In the genomic region with DNA sequence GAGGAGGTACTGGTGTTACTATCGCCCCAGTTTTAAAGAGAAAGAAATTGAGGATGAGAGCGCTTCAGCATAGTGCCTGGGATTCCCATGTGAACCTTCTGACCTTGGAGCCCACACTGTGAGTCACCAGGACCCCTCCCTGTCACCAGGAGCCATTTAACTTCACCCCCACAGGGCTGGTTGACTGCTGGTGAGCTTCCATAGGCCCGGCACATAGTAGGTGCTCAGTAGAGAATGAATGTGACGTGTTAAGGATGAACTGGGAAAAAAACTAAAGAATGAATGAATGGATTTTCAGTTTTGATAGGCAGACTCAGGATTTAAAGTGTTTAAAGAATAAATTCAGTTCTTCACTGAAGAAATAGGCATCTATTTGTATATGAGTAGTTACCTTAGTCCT, we compare ENCODE assay signal across 9 cellular contexts. TPM values are rescaled to one million over a fixed set of nuclear protein-coding genes. Genes with fewer than 3 reads are reported as not detected.
"Had no signal": no experiment of that assay in that cellular context is flagged by ENCODE, and none has a peak within 500 bp of the region (broad histone marks: within the 10 kb centered on the region; RNA-seq: fewer than 3 reads in every experiment).

No MANE protein-coding gene starts in this region.

- DNase-seq: GDM1, GF-D8 had no signal

- H3K4me3 ChIP-seq: GM12878 had no signal

- FAIRE-seq: G401.6, GM12878, GM12891, GM12892, GM18507, GM19239 had no signal

- ATAC-seq: GM12878 had no signal

RNA-seq across cellular contexts. Expression of a gene that starts 53.3 kb away (rescaled TPM):
- total RNA-seq: G401, GM12878 had no signal
- polyA plus RNA-seq: GM12878 had no signal
